9 cellular contexts compared by ENCODE assay signal in genomic region chr15:96053039-96054021, GRCh38.
DNase-seq lines count a peak whose midpoint lies in the region; ATAC-seq, FAIRE-seq and TF ChIP-seq lines count a peak whose summit lies in the region.
"Had no signal": no experiment of that assay in that cellular context is flagged by ENCODE, and none has a peak within 500 bp of the region (broad histone marks: within the 10 kb centered on the region; RNA-seq: fewer than 3 reads in every experiment).

No MANE protein-coding gene starts in this region.

- no peak for ATAC-seq in stimulated activated effector memory CD8-positive, alpha-beta T cell treated with anti-CD3 and anti-CD28 coated beads, Interleukin-12 subunit alpha, Interleukin-12 subunit beta, amount 100 ng/mL, for 72 hours

- H3K4me3 ChIP-seq in brain microvascular endothelial cell (ENCODE audit: low read depth, low read length) (peak overlapping the region; percentile 42), keratinocyte (ENCODE audit: control insufficient read depth in 2 of 3, extremely low read depth in 1 of 3, insufficient read depth in 2 of 3, low read depth in 1 of 3, low read length in 3 of 3) (peak overlapping the region in 2 of 3 experiments; percentile 53 to 64)

- H3K4me1 ChIP-seq in ES-I3 (ENCODE audit: insufficient read depth, low read length) (peaks cover 6% of the 10 kb centered on the region; the same call in 1 of the 2 replicates), keratinocyte (ENCODE audit: control insufficient read depth, extremely low read depth, insufficient read depth, low read length) (peaks cover 2% of the 10 kb centered on the region)

- no peaks in the 10 kb centered on the region for H3K79me2 ChIP-seq in keratinocyte (ENCODE audit: control insufficient read depth, insufficient read depth, low read length)

- H3K27me3 Mint-ChIP-seq in activated CD4-positive, alpha-beta T cell treated with anti-CD3 and anti-CD28 coated beads, Interleukin-2, amount 10 ng/mL, durations not matched to agents 7 days and 5 days = peaks cover 54% of the 10 kb centered on the region

- no peaks in the 10 kb centered on the region for H3K4me1 Mint-ChIP-seq in stimulated activated effector memory CD8-positive, alpha-beta T cell treated with anti-CD3 and anti-CD28 coated beads, Interleukin-12 subunit alpha, Interleukin-12 subunit beta, amount 100 ng/mL, for 72 hours
- peaks cover 2% of the 10 kb centered on the region for H3K4me1 Mint-ChIP-seq in activated CD4-positive, alpha-beta T cell treated with anti-CD3 and anti-CD28 coated beads, Interleukin-2, amount 10 ng/mL, durations not matched to agents 7 days and 5 days

- POLR2A ChIA-PET in activated CD4-positive, alpha-beta T cell treated with anti-CD3 and anti-CD28 coated beads, Interleukin-2, amount 10 ng/mL, durations not matched to agents 7 days and 5 days (lab: Charles Lee) = no interaction called here

- H3K36me3 ChIP-seq in ES-I3 (ENCODE audit: insufficient read depth, low read length) (no peaks in the 10 kb centered on the region), brain microvascular endothelial cell (replicated peaks) (no peaks in the 10 kb centered on the region), keratinocyte (ENCODE audit: control insufficient read depth in 2 of 2, extremely low read depth in 1 of 2, insufficient read depth in 2 of 2, low read length in 2 of 2) (no peaks in the 10 kb centered on the region)

- in situ Hi-C loops in brain microvascular endothelial cell (cut with HindIII; ENCODE audit: low pct_ligation_motif_present, low sequenced_read_pairs) = no loop called here

- H2AFZ ChIP-seq in keratinocyte (ENCODE audit: control insufficient read depth, low read length) = peak overlapping the region; percentile 78

- dilution Hi-C loops in keratinocyte (cut with MboI; ENCODE audit: extremely low pct_ligation_motif_present, low sequenced_read_pairs) = no loop called here

- H3K27ac ChIP-seq in brain microvascular endothelial cell (no peak overlapping the region), keratinocyte (ENCODE audit: control insufficient read depth, insufficient read depth, low read length) (no peak overlapping the region)

- H3K27me3 ChIP-seq in brain microvascular endothelial cell (replicated peaks) = no peaks in the 10 kb centered on the region
- peaks cover 6% of the 10 kb centered on the region for H3K27me3 ChIP-seq in keratinocyte (ENCODE audit: control insufficient read depth, extremely low read depth, insufficient read depth, low read length)

- no peaks in the 10 kb centered on the region for H3K9me1 ChIP-seq in keratinocyte (ENCODE audit: control insufficient read depth, extremely low read depth, insufficient read depth, low read length)

- H3K4me3 Mint-ChIP-seq in stimulated activated effector memory CD8-positive, alpha-beta T cell treated with anti-CD3 and anti-CD28 coated beads, Interleukin-12 subunit alpha, Interleukin-12 subunit beta, amount 100 ng/mL, for 72 hours = peak overlapping the region; percentile 24
- no peak overlapping the region for H3K4me3 Mint-ChIP-seq in activated CD4-positive, alpha-beta T cell treated with anti-CD3 and anti-CD28 coated beads, Interleukin-2, amount 10 ng/mL, durations not matched to agents 7 days and 5 days

- no peaks in the 10 kb centered on the region for H4K20me1 ChIP-seq in keratinocyte (ENCODE audit: control insufficient read depth, extremely low read depth, insufficient read depth, low read length)

- H3K27ac Mint-ChIP-seq in stimulated activated effector memory CD8-positive, alpha-beta T cell treated with anti-CD3 and anti-CD28 coated beads, Interleukin-12 subunit alpha, Interleukin-12 subunit beta, amount 100 ng/mL, for 72 hours = no peak overlapping the region
- no peak overlapping the region for H3K27ac Mint-ChIP-seq in activated CD4-positive, alpha-beta T cell treated with anti-CD3 and anti-CD28 coated beads, Interleukin-2, amount 10 ng/mL, durations not matched to agents 7 days and 5 days

- H3K4me2 ChIP-seq in keratinocyte (ENCODE audit: control insufficient read depth, extremely low read depth, insufficient read depth, low read depth, low read length) = peak overlapping the region; percentile 90

- FAIRE-seq in keratinocyte (lab: Jason Lieb, UNC) = no peak
- no peak for FAIRE-seq in HTR-8/SVneo (lab: Jason Lieb, UNC)
- FAIRE-seq: colon had no signal

- DNase-seq in NCI-H146 (lab: John Stamatoyannopoulos, UW) = peak; percentile 79
- no peak for DNase-seq in brain microvascular endothelial cell
- no peak for DNase-seq in keratinocyte (ENCODE audit: low read depth, low spot score)
- DNase-seq in stimulated activated effector memory CD8-positive, alpha-beta T cell treated with anti-CD3 and anti-CD28 coated beads, Interleukin-12 subunit alpha, Interleukin-12 subunit beta, amount 100 ng/mL, for 72 hours (ENCODE audit: low spot score in 2 of 2) = no peak
- no peak for DNase-seq in HTR-8/SVneo (ENCODE audit: insufficient read length, low spot score)
- no peak for DNase-seq in GOT3 (lab: John Stamatoyannopoulos, UW)
- no peak for DNase-seq in activated CD4-positive, alpha-beta T cell treated with anti-CD3 and anti-CD28 coated beads, Interleukin-2, amount 10 ng/mL, durations not matched to agents 7 days and 5 days

- no peaks in the 10 kb centered on the region for H3K36me3 Mint-ChIP-seq in stimulated activated effector memory CD8-positive, alpha-beta T cell treated with anti-CD3 and anti-CD28 coated beads, Interleukin-12 subunit alpha, Interleukin-12 subunit beta, amount 100 ng/mL, for 72 hours
- no peaks in the 10 kb centered on the region for H3K36me3 Mint-ChIP-seq in activated CD4-positive, alpha-beta T cell treated with anti-CD3 and anti-CD28 coated beads, Interleukin-2, amount 10 ng/mL, durations not matched to agents 7 days and 5 days (ENCODE audit: low read depth)

- CTCF ChIA-PET in activated CD4-positive, alpha-beta T cell treated with anti-CD3 and anti-CD28 coated beads, Interleukin-2, amount 10 ng/mL, durations not matched to agents 7 days and 5 days (lab: Charles Lee) = no interaction called here

- H3K9me3 ChIP-seq in ES-I3 (ENCODE audit: control insufficient read depth, insufficient read depth, low read length) = no peaks in the 10 kb centered on the region
- H3K9me3 ChIP-seq in keratinocyte (ENCODE audit: control insufficient read depth, low read depth, low read length) = no peaks in the 10 kb centered on the region

- TF ChIP-seq CTCF in brain microvascular endothelial cell (IDR thresholded peaks at IDR 0.05; ENCODE audit: low read depth, low read length, missing control alignments) (no peak), keratinocyte (optimal IDR thresholded peaks at IDR 0.05 in 1 of 3, IDR thresholded peaks at IDR 0.05 in 1 of 3, conservative IDR thresholded peaks at IDR 0.05 in 1 of 3; ENCODE audit: extremely low read depth in 1 of 3, insufficient read depth in 2 of 3, low read length in 3 of 3) (no peak)

- H3K9me3 Mint-ChIP-seq in stimulated activated effector memory CD8-positive, alpha-beta T cell treated with anti-CD3 and anti-CD28 coated beads, Interleukin-12 subunit alpha, Interleukin-12 subunit beta, amount 100 ng/mL, for 72 hours = no peaks in the 10 kb centered on the region
- no peaks in the 10 kb centered on the region for H3K9me3 Mint-ChIP-seq in activated CD4-positive, alpha-beta T cell treated with anti-CD3 and anti-CD28 coated beads, Interleukin-2, amount 10 ng/mL, durations not matched to agents 7 days and 5 days

- H3K9ac ChIP-seq in ES-I3 (ENCODE audit: low read depth, low read length) (peak overlapping the region; percentile 42; the same call in 1 of the 2 replicates), keratinocyte (ENCODE audit: control insufficient read depth, extremely low read depth, insufficient read depth, low read length) (no peak overlapping the region)
